8 cellular contexts compared by ENCODE assay signal in the genomic region with DNA sequence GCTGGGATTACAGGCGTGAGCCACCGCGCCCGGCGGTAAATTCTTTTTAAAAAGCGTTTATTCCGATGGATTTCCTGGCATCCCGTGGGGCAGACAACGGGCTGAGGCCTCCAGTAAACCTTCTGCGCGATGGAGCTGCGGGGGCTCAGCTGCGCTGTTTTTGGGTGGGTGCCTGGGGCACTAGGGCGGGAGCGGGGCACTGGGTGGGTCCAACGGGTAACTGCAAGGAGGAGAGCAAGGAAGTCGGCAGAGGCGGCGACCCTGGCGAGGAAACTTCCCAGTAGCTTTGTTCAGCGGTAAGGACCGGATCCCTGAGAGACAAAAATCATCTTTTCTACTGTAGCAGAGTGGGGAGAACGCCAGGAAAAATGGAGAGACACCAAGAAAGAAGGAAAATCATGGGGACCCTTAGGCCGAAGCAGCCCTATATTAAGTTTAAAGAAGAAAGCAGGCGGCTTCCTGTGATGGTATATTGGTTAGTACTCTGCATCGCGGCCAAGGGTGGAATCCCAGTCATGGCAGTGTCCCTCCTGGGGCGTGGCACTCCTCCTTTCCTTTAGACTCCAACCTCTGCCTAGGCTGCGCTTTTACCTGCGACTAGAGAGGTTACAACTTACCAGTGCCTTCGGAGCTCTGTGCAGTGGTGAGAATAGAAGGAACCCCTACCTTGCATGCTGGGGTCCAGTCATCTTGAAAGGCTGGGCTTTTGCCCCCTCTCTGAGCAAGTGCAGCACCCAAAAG.
A peak's percentile ranks its signal among the peaks of the same experiment; 100 is the strongest.
DNase-seq lines count a peak whose midpoint lies in the region; ATAC-seq, FAIRE-seq and TF ChIP-seq lines count a peak whose summit lies in the region.
"Not testable (repeated sequence)": the region's sequence is repeated elsewhere in the genome, so short reads cannot be mapped to it uniquely, and the experiment has no call there.

No MANE protein-coding gene starts in this region.

- not testable (repeated sequence) for H3K4me1 ChIP-seq in DOHH2 (ENCODE audit: control insufficient read depth, low read length); GM12878 (ENCODE audit: control insufficient read depth, insufficient read depth, low read length); lower lobe of right lung

- peak overlapping the region; percentile 34; the same call in 1 of the 2 replicates for H3K4me3 ChIP-seq in DOHH2 (ENCODE audit: low read length)
- not testable (repeated sequence) for H3K4me3 ChIP-seq in GM12878
- peak overlapping the region; percentile 32 for H3K4me3 ChIP-seq in lower lobe of right lung

- ATAC-seq in HG03432 (IDR thresholded peaks at IDR 0.05; ENCODE audit: unreplicated experiment) (peak; percentile 35), GM12878 (peak; percentile 28)
- peak; percentile 21 for ATAC-seq in activated CD8-positive, alpha-beta memory T cell treated with anti-CD3 and anti-CD28 coated beads, Interleukin-2, amount 10 ng/mL, durations not matched to agents 7 days and 5 days
- ATAC-seq in lower lobe of right lung, result not testable (repeated sequence)
- peak in 1 of 2 donors; percentile 20 for ATAC-seq in stimulated activated naive B cell treated with anti-CD40 and anti-IgM and Interleukin-4, amounts not matched to agents 10 μg/mL and 1 μg/mL and 100 μg/mL, for 72 hours (replicated peaks)

- H3K27ac ChIP-seq in DOHH2 (ENCODE audit: low read depth, low read length); GM12878 (ENCODE audit: control insufficient read depth, insufficient read depth); lower lobe of right lung: not testable (repeated sequence)

- WGBS in GM12878 (ENCODE audit: insufficient coverage, insufficient replicate concordance, low lambda C conversion rate, missing lambda C conversion rate), result no CpG with 5 or more reads among the region's 31 CpGs

- not testable (repeated sequence) for H3F3A ChIP-seq in DOHH2 (ENCODE audit: control insufficient read depth, insufficient read depth)

- in situ Hi-C loops in GM12878 (cut with MboI), result not testable (repeated sequence)

- RAD21 ChIA-PET in GM12878 (lab: Charles Lee; ENCODE audit: unreplicated experiment), result not testable (repeated sequence)

- not testable (repeated sequence) for H3K9me3 ChIP-seq in DOHH2 (ENCODE audit: control insufficient read depth, insufficient read depth, low read length); GM12878 (replicated peaks; ENCODE audit: control insufficient read depth, insufficient read depth, low read length); lower lobe of right lung

- not testable (repeated sequence) for H3K9me2 ChIP-seq in DOHH2 (replicated peaks; ENCODE audit: control insufficient read depth, low read length)

- intact Hi-C loops in activated naive CD4-positive, alpha-beta T cell treated with anti-CD3 and anti-CD28 coated beads for 36 hours (cut with micrococcal nuclease); GM12878 (cut with micrococcal nuclease; ENCODE audit: unreplicated experiment); lower lobe of right lung (cut with DNase I): not testable (repeated sequence)

- H4K20me1 ChIP-seq in DOHH2 (ENCODE audit: control insufficient read depth, insufficient read depth, low read depth, low read length); GM12878 (ENCODE audit: control insufficient read depth, insufficient read depth): not testable (repeated sequence)

- POLR2A ChIA-PET in GM12878 (lab: Charles Lee), result not testable (repeated sequence)

- H3K27me3 ChIP-seq in DOHH2 (ENCODE audit: control insufficient read depth, low read length); GM12878 (replicated peaks in 1 of 2; ENCODE audit: control insufficient read depth in 2 of 2, insufficient read depth in 2 of 2, low read length in 1 of 2); lower lobe of right lung (ENCODE audit: low read depth): not testable (repeated sequence)

- not testable (repeated sequence) for H3K36me3 Mint-ChIP-seq in T-helper 2 cell treated with Interferon-gamma antibody and Interleukin-4, amounts not matched to agents 5 μg/mL and 100 μg/mL, for 36 hours (ENCODE audit: low read depth); activated CD8-positive, alpha-beta memory T cell treated with anti-CD3 and anti-CD28 coated beads, Interleukin-2, amount 10 ng/mL, durations not matched to agents 7 days and 5 days; activated naive CD4-positive, alpha-beta T cell treated with anti-CD3 and anti-CD28 coated beads for 36 hours (ENCODE audit: low read depth); stimulated activated naive B cell treated with anti-CD40 and anti-IgM and Interleukin-4, amounts not matched to agents 10 μg/mL and 1 μg/mL and 100 μg/mL, for 72 hours

- FAIRE-seq in GM12878 (lab: Jason Lieb, UNC), result not testable (repeated sequence)

- TF ChIP-seq RAD21 in GM12878 (IDR thresholded peaks at IDR 0.05; ENCODE audit: insufficient read depth, low read depth, low read length), result not testable (repeated sequence)

- CTCF ChIA-PET in activated CD8-positive, alpha-beta memory T cell treated with anti-CD3 and anti-CD28 coated beads, Interleukin-2, amount 10 ng/mL, durations not matched to agents 7 days and 5 days (lab: Charles Lee); activated naive CD4-positive, alpha-beta T cell treated with anti-CD3 and anti-CD28 coated beads for 36 hours (lab: Charles Lee); GM12878 (lab: Yijun Ruan, JAX): not testable (repeated sequence)

- H3K27ac Mint-ChIP-seq in T-helper 2 cell treated with Interferon-gamma antibody and Interleukin-4, amounts not matched to agents 5 μg/mL and 100 μg/mL, for 36 hours; activated CD8-positive, alpha-beta memory T cell treated with anti-CD3 and anti-CD28 coated beads, Interleukin-2, amount 10 ng/mL, durations not matched to agents 7 days and 5 days; activated naive CD4-positive, alpha-beta T cell treated with anti-CD3 and anti-CD28 coated beads for 36 hours; stimulated activated naive B cell treated with anti-CD40 and anti-IgM and Interleukin-4, amounts not matched to agents 10 μg/mL and 1 μg/mL and 100 μg/mL, for 72 hours: not testable (repeated sequence)

- TF ChIP-seq CTCF in DOHH2 (IDR thresholded peaks at IDR 0.05; ENCODE audit: low read depth, low read length, poor library complexity, severe bottlenecking); GM12878 (IDR thresholded peaks at IDR 0.05 in 2 of 3, conservative IDR thresholded peaks at IDR 0.05 in 1 of 3; ENCODE audit: control insufficient read depth in 2 of 3, extremely low read depth in 1 of 3, insufficient read depth in 1 of 3, low read depth in 3 of 3, low read length in 3 of 3); lower lobe of right lung (IDR thresholded peaks at IDR 0.05): not testable (repeated sequence)

- not testable (repeated sequence) for H2AFZ ChIP-seq in GM12878 (ENCODE audit: control insufficient read depth, low read depth, low read length)

- peaks cover 12% of the 10 kb centered on the region for H3K27me3 Mint-ChIP-seq in T-helper 2 cell treated with Interferon-gamma antibody and Interleukin-4, amounts not matched to agents 5 μg/mL and 100 μg/mL, for 36 hours (ENCODE audit: low read depth)
- H3K27me3 Mint-ChIP-seq in activated CD8-positive, alpha-beta memory T cell treated with anti-CD3 and anti-CD28 coated beads, Interleukin-2, amount 10 ng/mL, durations not matched to agents 7 days and 5 days, result peaks cover 15% of the 10 kb centered on the region
- H3K27me3 Mint-ChIP-seq in activated naive CD4-positive, alpha-beta T cell treated with anti-CD3 and anti-CD28 coated beads for 36 hours (ENCODE audit: low read depth), result not testable (repeated sequence)
- H3K27me3 Mint-ChIP-seq in stimulated activated naive B cell treated with anti-CD40 and anti-IgM and Interleukin-4, amounts not matched to agents 10 μg/mL and 1 μg/mL and 100 μg/mL, for 72 hours, result peaks cover 6 to 12% of the 10 kb centered on the region in 2 donors

- SMC1A ChIA-PET in GM12878 (lab: Charles Lee; ENCODE audit: uncharacterized antibody, unreplicated experiment), result not testable (repeated sequence)

- TF ChIP-seq EP300 in GM12878 (IDR thresholded peaks at IDR 0.05; ENCODE audit: borderline replicate concordance in 1 of 2, control insufficient read depth in 1 of 2, low read depth in 2 of 2, low read length in 2 of 2), result not testable (repeated sequence)

- not testable (repeated sequence) for H3K79me2 ChIP-seq in DOHH2 (ENCODE audit: control insufficient read depth, low read length); GM12878 (ENCODE audit: control insufficient read depth, insufficient read depth, low read length)

- H3K36me3 ChIP-seq in DOHH2 (ENCODE audit: control insufficient read depth, low read length); GM12878 (ENCODE audit: control insufficient read depth in 2 of 2, insufficient read depth in 2 of 2, low read length in 1 of 2); lower lobe of right lung: not testable (repeated sequence)

- H3K9me3 Mint-ChIP-seq in T-helper 2 cell treated with Interferon-gamma antibody and Interleukin-4, amounts not matched to agents 5 μg/mL and 100 μg/mL, for 36 hours; activated CD8-positive, alpha-beta memory T cell treated with anti-CD3 and anti-CD28 coated beads, Interleukin-2, amount 10 ng/mL, durations not matched to agents 7 days and 5 days (ENCODE audit: low read depth); activated naive CD4-positive, alpha-beta T cell treated with anti-CD3 and anti-CD28 coated beads for 36 hours; stimulated activated naive B cell treated with anti-CD40 and anti-IgM and Interleukin-4, amounts not matched to agents 10 μg/mL and 1 μg/mL and 100 μg/mL, for 72 hours: not testable (repeated sequence)

- not testable (repeated sequence) for H3K4me2 ChIP-seq in DOHH2 (ENCODE audit: low read length); GM12878 (ENCODE audit: control insufficient read depth, insufficient read depth)

- not testable (repeated sequence) for TF ChIP-seq POLR2A in GM12878 (IDR thresholded peaks at IDR 0.05; ENCODE audit: low read depth, low read length)

- BruUV-seq in GM12878 (replicated peaks; lab: Mats Ljungman, UMichigan), result not testable (repeated sequence)

- H3K4me3 Mint-ChIP-seq in T-helper 2 cell treated with Interferon-gamma antibody and Interleukin-4, amounts not matched to agents 5 μg/mL and 100 μg/mL, for 36 hours, result peak overlapping the region; percentile 64
- not testable (repeated sequence) for H3K4me3 Mint-ChIP-seq in activated CD8-positive, alpha-beta memory T cell treated with anti-CD3 and anti-CD28 coated beads, Interleukin-2, amount 10 ng/mL, durations not matched to agents 7 days and 5 days
- peak overlapping the region; percentile 61 for H3K4me3 Mint-ChIP-seq in activated naive CD4-positive, alpha-beta T cell treated with anti-CD3 and anti-CD28 coated beads for 36 hours
- H3K4me3 Mint-ChIP-seq in stimulated activated naive B cell treated with anti-CD40 and anti-IgM and Interleukin-4, amounts not matched to agents 10 μg/mL and 1 μg/mL and 100 μg/mL, for 72 hours, result peak overlapping the region; percentile 68 to 72

- not testable (repeated sequence) for H3K4me1 Mint-ChIP-seq in T-helper 2 cell treated with Interferon-gamma antibody and Interleukin-4, amounts not matched to agents 5 μg/mL and 100 μg/mL, for 36 hours (ENCODE audit: low read depth); activated CD8-positive, alpha-beta memory T cell treated with anti-CD3 and anti-CD28 coated beads, Interleukin-2, amount 10 ng/mL, durations not matched to agents 7 days and 5 days; activated naive CD4-positive, alpha-beta T cell treated with anti-CD3 and anti-CD28 coated beads for 36 hours (ENCODE audit: low read depth); stimulated activated naive B cell treated with anti-CD40 and anti-IgM and Interleukin-4, amounts not matched to agents 10 μg/mL and 1 μg/mL and 100 μg/mL, for 72 hours

- not testable (repeated sequence) for H3K9ac ChIP-seq in GM12878 (ENCODE audit: control insufficient read depth, insufficient read depth, low read length)

- not testable (repeated sequence) for DNase-seq in T-helper 2 cell treated with Interferon-gamma antibody and Interleukin-4, amounts not matched to agents 5 μg/mL and 100 μg/mL, for 36 hours (ENCODE audit: low spot score); activated CD8-positive, alpha-beta memory T cell treated with anti-CD3 and anti-CD28 coated beads, Interleukin-2, amount 10 ng/mL, durations not matched to agents 7 days and 5 days; activated naive CD4-positive, alpha-beta T cell treated with anti-CD3 and anti-CD28 coated beads for 36 hours; GM12878 (ENCODE audit: low read depth, low spot score); lower lobe of right lung; stimulated activated naive B cell treated with anti-CD40 and anti-IgM and Interleukin-4, amounts not matched to agents 10 μg/mL and 1 μg/mL and 100 μg/mL, for 72 hours
